8 cellular contexts compared by ENCODE assay signal in the genomic region with DNA sequence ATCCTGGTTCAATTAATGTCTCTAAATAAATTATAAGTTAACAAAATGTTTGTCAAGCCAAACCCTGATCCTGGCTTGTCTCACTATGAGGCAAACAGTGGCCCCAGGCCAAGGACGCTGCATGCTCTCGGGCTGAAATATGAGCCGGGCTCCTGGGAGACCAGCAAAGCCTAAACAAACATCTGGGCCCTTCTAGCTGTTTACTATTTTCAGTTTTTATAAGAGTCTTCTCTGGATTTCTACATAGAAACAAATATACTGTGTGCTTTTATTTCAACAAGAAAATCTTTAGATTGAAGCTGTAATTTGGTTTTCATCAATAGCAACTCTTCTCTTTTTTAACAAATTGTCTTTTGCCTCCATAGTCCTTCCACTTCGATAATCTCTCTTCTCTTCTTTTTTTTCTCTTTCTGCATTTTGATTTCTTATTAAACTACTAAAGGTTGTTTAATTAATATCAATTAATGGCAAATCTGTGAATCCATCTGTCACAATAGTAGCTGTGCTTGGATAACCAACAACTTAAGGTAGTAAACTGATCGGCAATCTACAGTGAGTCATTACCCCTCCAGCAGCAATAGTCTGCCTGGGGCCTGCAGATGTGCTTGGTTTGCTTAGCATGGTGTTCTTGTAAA.
DNase-seq lines count a peak whose midpoint lies in the region; ATAC-seq and TF ChIP-seq lines count a peak whose summit lies in the region.

No MANE protein-coding gene starts in this region.

- DNase-seq in AG08395 (ENCODE audit: low spot score) (peak; percentile 80), NCI-H1105 treated with DMSO at 0.1 percent for 48 hours (lab: John Stamatoyannopoulos, UW) (peak; percentile 65), brain microvascular endothelial cell (peak; percentile 82), left lung (peak; percentile 77 to 79), uterus (peak; percentile 81 to 84), natural killer cell (no peak)

- no peak for TF ChIP-seq POLR2A in uterus (IDR thresholded peaks at IDR 0.05)

- peaks cover 21 to 35% of the 10 kb centered on the region in 2 donors for H3K27me3 Mint-ChIP-seq in natural killer cell (ENCODE audit: low read depth in 2 of 2)

- H3K9me3 ChIP-seq in left lung (no peaks in the 10 kb centered on the region), uterus (no peaks in the 10 kb centered on the region)

- TF ChIP-seq CTCF in brain microvascular endothelial cell (IDR thresholded peaks at IDR 0.05; ENCODE audit: low read depth, low read length, missing control alignments) (no peak), left lung (IDR thresholded peaks at IDR 0.05) (no peak), uterus (IDR thresholded peaks at IDR 0.05) (no peak), natural killer cell (IDR thresholded peaks at IDR 0.05) (no peak)

- no peaks in the 10 kb centered on the region for H3K9me3 Mint-ChIP-seq in natural killer cell

- H3K4me1 ChIP-seq in left lung (no peaks in the 10 kb centered on the region), uterus (no peaks in the 10 kb centered on the region)

- in situ Hi-C loops in brain microvascular endothelial cell (cut with HindIII; ENCODE audit: low pct_ligation_motif_present, low sequenced_read_pairs) = no loop called here

- no peaks in the 10 kb centered on the region for H3K4me1 Mint-ChIP-seq in natural killer cell

- intact Hi-C loops in left lung (cut with DNase I) (no loop called here), uterus (cut with DNase I; ENCODE audit: low total_unique reads) (no loop called here), natural killer cell (cut with micrococcal nuclease) (no loop called here)

- ATAC-seq in left lung (peak; percentile 87), GM21619 (IDR thresholded peaks at IDR 0.05; ENCODE audit: unreplicated experiment) (no peak), natural killer cell (no peak), GM18517 (IDR thresholded peaks at IDR 0.05; ENCODE audit: unreplicated experiment) (no peak)

- H3K27ac Mint-ChIP-seq in natural killer cell = no peak overlapping the region

- no peak overlapping the region for H3K4me3 Mint-ChIP-seq in natural killer cell

- no peaks in the 10 kb centered on the region for H3K36me3 ChIP-seq in brain microvascular endothelial cell (replicated peaks)
- H3K36me3 ChIP-seq in left lung = no peaks in the 10 kb centered on the region
- H3K36me3 ChIP-seq in uterus = no peaks in the 10 kb centered on the region

- no peaks in the 10 kb centered on the region for H3K27me3 ChIP-seq in brain microvascular endothelial cell (replicated peaks)
- no peaks in the 10 kb centered on the region for H3K27me3 ChIP-seq in left lung
- no peaks in the 10 kb centered on the region for H3K27me3 ChIP-seq in uterus

- H3K27ac ChIP-seq in brain microvascular endothelial cell (no peak overlapping the region), left lung (peak overlapping the region in 1 of 2 donors; percentile 26), uterus (peak overlapping the region; percentile 63 to 68)

- H3K36me3 Mint-ChIP-seq in natural killer cell = no peaks in the 10 kb centered on the region

- H3K4me3 ChIP-seq in brain microvascular endothelial cell (ENCODE audit: low read depth, low read length) = no peak overlapping the region
- H3K4me3 ChIP-seq in left lung = no peak overlapping the region
- H3K4me3 ChIP-seq in uterus = no peak overlapping the region
